25 cellular contexts compared by ENCODE assay signal in genomic region chr6:38724343-38724742, GRCh38. TPM values are rescaled to one million over a fixed set of nuclear protein-coding genes. Genes with fewer than 3 reads are reported as not detected.
"Had no signal": no experiment of that assay in that cellular context is flagged by ENCODE, and none has a peak within 500 bp of the region (broad histone marks: within the 10 kb centered on the region; RNA-seq: fewer than 3 reads in every experiment).

No MANE protein-coding gene starts in this region.

- H3K27ac ChIP-seq: coronary artery, gastrocnemius medialis, ovary, psoas muscle, sigmoid colon, stomach, thyroid gland, vagina had no signal

- H3K9me3 ChIP-seq: gastrocnemius medialis, ovary, psoas muscle, sigmoid colon, stomach, thyroid gland, vagina had no signal

- H3K4me3 Mint-ChIP-seq: memory B cell; natural killer cell; stimulated activated naive B cell treated with anti-CD40 and anti-IgM and Interleukin-4, amounts not matched to agents 10 μg/mL and 1 μg/mL and 100 μg/mL, for 72 hours had no signal

- FAIRE-seq: endometrium, keratinocyte had no signal

- H3K4me3 ChIP-seq: coronary artery, gastrocnemius medialis, lung, ovary, psoas muscle, sigmoid colon, stomach, thyroid gland, vagina had no signal

- H3K27me3 ChIP-seq: ovary, thyroid gland, vagina had no signal

- H3K36me3 ChIP-seq: gastrocnemius medialis, ovary, sigmoid colon, spleen, stomach, thyroid gland, vagina had no signal

- H3K4me1 ChIP-seq: gastrocnemius medialis, psoas muscle, sigmoid colon, spleen, stomach, thyroid gland, vagina had no signal

- ATAC-seq: gastrocnemius medialis; left lobe of liver; natural killer cell; psoas muscle; right cardiac atrium; stimulated activated naive B cell treated with anti-CD40 and anti-IgM and Interleukin-4, amounts not matched to agents 10 μg/mL and 1 μg/mL and 100 μg/mL, for 72 hours had no signal

- H3K27ac Mint-ChIP-seq: memory B cell; natural killer cell; stimulated activated naive B cell treated with anti-CD40 and anti-IgM and Interleukin-4, amounts not matched to agents 10 μg/mL and 1 μg/mL and 100 μg/mL, for 72 hours had no signal

- DNase-seq: dermis blood vessel endothelial cell; effector memory CD4-positive, alpha-beta T cell; gastrocnemius medialis; head of caudate nucleus; natural killer cell; occipital lobe; ovary; psoas muscle; right cardiac atrium; sigmoid colon; spleen; stimulated activated CD4-positive, alpha-beta T cell treated with anti-CD3 and anti-CD28 coated beads, Interleukin-4, amount 100 ng/mL, for 4 hours; stimulated activated naive B cell treated with anti-CD40 and anti-IgM and Interleukin-4, amounts not matched to agents 10 μg/mL and 1 μg/mL and 100 μg/mL, for 72 hours; stomach; thyroid gland; trophoblast cell had no signal

- H3K4me1 Mint-ChIP-seq: memory B cell; stimulated activated naive B cell treated with anti-CD40 and anti-IgM and Interleukin-4, amounts not matched to agents 10 μg/mL and 1 μg/mL and 100 μg/mL, for 72 hours had no signal

RNA-seq across cellular contexts. Expression of gene DNAH8, which starts 9.2 kb away (rescaled TPM):
- total RNA-seq: gastrocnemius medialis, right cardiac atrium, sigmoid colon, subcutaneous adipose tissue, vagina had no signal
- polyA plus RNA-seq: liver, psoas muscle, right cardiac atrium had no signal
